ENCODE assay signal across 2 cellular contexts in genomic region chr15:31373096-31373865, GRCh38.
TF ChIP-seq lines count a peak whose summit lies in the region.

No MANE protein-coding gene starts in this region.

TF ChIP-seq in SK-N-SH, 30 proteins besides CTCF, POLR2A, EP300 and RAD21 (continued from another document):
- no peak for TF ChIP-seq PBX3 (IDR thresholded peaks at IDR 0.05)
- no peak for TF ChIP-seq MEF2A (IDR thresholded peaks at IDR 0.05; ENCODE audit: borderline replicate concordance, low read depth)
- no peak for TF ChIP-seq NRF1 (IDR thresholded peaks at IDR 0.05; ENCODE audit: low read depth, low read length)
- no peak for TF ChIP-seq ZBTB33 (IDR thresholded peaks at IDR 0.05; ENCODE audit: borderline replicate concordance, low read depth)
- TF ChIP-seq GATA2 (CRISPR knock-in tag; IDR thresholded peaks at IDR 0.05) = no peak
- TF ChIP-seq MAX (IDR thresholded peaks at IDR 0.05; ENCODE audit: low read depth) = no peak
- no peak for TF ChIP-seq CHD2 (IDR thresholded peaks at IDR 0.05; ENCODE audit: low read length, partially characterized antibody)
- no peak for TF ChIP-seq FOXJ3 (CRISPR knock-in tag; IDR thresholded peaks at IDR 0.05)
- no peak for TF ChIP-seq FOXM1 (IDR thresholded peaks at IDR 0.05; ENCODE audit: low read depth)
TF ChIP-seq in SK-N-SH: peak in this region for 0.

TF ChIP-seq in SK-N-SH treated with all-trans-retinoic acid at 6 μM for 48 hours, 23 proteins besides CTCF, POLR2A, EP300 and RAD21 (continued from another document):
- no peak for TF ChIP-seq CSRNP3 (CRISPR knock-in tag; IDR thresholded peaks at IDR 0.05)
TF ChIP-seq in SK-N-SH treated with all-trans-retinoic acid at 6 μM for 48 hours: peak in this region for 0.
